1 cellular context compared by ENCODE assay signal in genomic region chr10:117431160-117431559, GRCh38.
TF ChIP-seq lines count a peak whose summit lies in the region.

No MANE protein-coding gene starts in this region.

TF ChIP-seq in H1, 55 proteins besides CTCF, POLR2A, EP300 and RAD21 (continued from another document):
- no peak for TF ChIP-seq BCL11A (IDR thresholded peaks at IDR 0.05; ENCODE audit: low read depth in 2 of 2, low read length in 2 of 2)
- TF ChIP-seq GABPA (IDR thresholded peaks at IDR 0.05; ENCODE audit: borderline replicate concordance, insufficient read depth, low read length), result no peak
- TF ChIP-seq RBBP5 (IDR thresholded peaks at IDR 0.05; ENCODE audit: borderline replicate concordance, low read depth, low read length), result no peak
- TF ChIP-seq TEAD4 (IDR thresholded peaks at IDR 0.05; ENCODE audit: low read depth, low read length), result no peak
- TF ChIP-seq CEBPB (IDR thresholded peaks at IDR 0.05; ENCODE audit: low read depth, low read length), result no peak
- TF ChIP-seq GTF2F1 (IDR thresholded peaks at IDR 0.05; ENCODE audit: borderline replicate concordance, low read depth, low read length), result no peak
- no peak for TF ChIP-seq ASH2L (IDR thresholded peaks at IDR 0.05; ENCODE audit: low read length)
